ENCODE assay signal across 12 cellular contexts in the genomic region with DNA sequence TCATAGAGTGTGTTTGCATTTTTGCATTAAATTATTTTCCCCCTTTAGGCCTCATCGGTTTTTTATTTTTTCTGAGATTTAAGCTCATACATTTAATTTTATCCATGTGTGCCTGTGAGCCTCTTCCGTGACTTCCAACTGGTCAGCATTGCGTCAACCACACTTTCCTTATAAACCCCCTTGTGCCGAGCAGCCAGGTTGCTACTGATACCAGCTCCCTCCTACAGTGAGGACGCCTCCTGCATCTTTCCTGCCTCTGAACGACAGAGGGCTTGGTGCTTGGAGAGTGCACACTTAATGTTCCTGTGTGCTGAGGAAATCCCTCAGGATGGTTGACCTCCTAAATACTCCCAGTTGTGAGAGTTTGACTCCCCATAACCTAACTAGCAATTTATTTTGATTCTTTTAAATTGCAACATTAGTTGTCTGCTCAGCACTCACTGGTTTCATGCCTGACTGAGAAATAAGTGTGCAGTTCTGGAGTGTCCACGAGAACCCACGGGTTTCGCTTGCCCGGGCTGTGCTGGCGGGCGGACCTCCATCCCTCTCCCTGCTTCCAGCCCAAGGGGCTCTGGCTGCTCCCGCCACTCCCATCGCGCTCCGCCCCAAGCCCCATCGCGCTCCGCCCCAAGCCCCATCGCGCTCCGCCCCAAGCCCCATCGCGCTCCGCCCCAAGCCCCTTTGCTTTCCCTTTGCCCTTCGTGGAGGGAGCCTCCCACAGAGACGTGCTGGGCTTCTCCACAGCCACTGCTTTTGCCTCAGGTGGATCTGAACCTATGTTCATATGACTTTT. TPM values are rescaled to one million over a fixed set of nuclear protein-coding genes. Genes with fewer than 3 reads are reported as not detected.
DNase-seq lines count a peak whose midpoint lies in the region; ATAC-seq and TF ChIP-seq lines count a peak whose summit lies in the region.
"Not testable (repeated sequence)": the region's sequence is repeated elsewhere in the genome, so short reads cannot be mapped to it uniquely, and the experiment has no call there.
"Had no signal": no experiment of that assay in that cellular context is flagged by ENCODE, and none has a peak within 500 bp of the region (broad histone marks: within the 10 kb centered on the region; RNA-seq: fewer than 3 reads in every experiment).

No MANE protein-coding gene starts in this region.

- not testable (repeated sequence) for H2AFZ ChIP-seq in MM.1S (ENCODE audit: low read length)

- CTCF ChIA-PET in activated CD8-positive, alpha-beta memory T cell treated with anti-CD3 and anti-CD28 coated beads, Interleukin-2, amount 10 ng/mL, durations not matched to agents 7 days and 5 days (lab: Charles Lee), result not testable (repeated sequence)

- peak overlapping the region; percentile 8; the same call in 1 of the 2 replicates for H3K4me3 ChIP-seq in H7 (ENCODE audit: insufficient read depth, low read depth, low read length)
- H3K4me3 ChIP-seq in MM.1S (ENCODE audit: low read length), result not testable (repeated sequence)

- H3K9me3 ChIP-seq in MM.1S (replicated peaks; ENCODE audit: insufficient read depth, low read length), result not testable (repeated sequence)

- not testable (repeated sequence) for H3K27me3 ChIP-seq in H7 (ENCODE audit: control insufficient read depth, insufficient read depth, low read length); MM.1S (replicated peaks; ENCODE audit: insufficient read depth, low read length)

- intact Hi-C loops in Right ventricle myocardium superior (cut with DNase I), result not testable (repeated sequence)

- not testable (repeated sequence) for H3K27ac Mint-ChIP-seq in activated CD8-positive, alpha-beta memory T cell treated with anti-CD3 and anti-CD28 coated beads, Interleukin-2, amount 10 ng/mL, durations not matched to agents 7 days and 5 days; central memory CD8-positive, alpha-beta T cell (ENCODE audit: low read depth); nephron progenitor cell

- DNase-seq in H7; MM.1S; activated CD8-positive, alpha-beta memory T cell treated with anti-CD3 and anti-CD28 coated beads, Interleukin-2, amount 10 ng/mL, durations not matched to agents 7 days and 5 days; central memory CD8-positive, alpha-beta T cell (ENCODE audit: low spot score in 2 of 2); Right ventricle myocardium superior; left lobe of liver (ENCODE audit: low spot score): not testable (repeated sequence)
- DNase-seq in nephron progenitor cell, result peak; percentile 23

- H3K36me3 Mint-ChIP-seq in activated CD8-positive, alpha-beta memory T cell treated with anti-CD3 and anti-CD28 coated beads, Interleukin-2, amount 10 ng/mL, durations not matched to agents 7 days and 5 days; central memory CD8-positive, alpha-beta T cell (ENCODE audit: insufficient read depth); nephron progenitor cell (ENCODE audit: low read depth): not testable (repeated sequence)

- H3K4me1 ChIP-seq in MM.1S (ENCODE audit: low read length), result not testable (repeated sequence)

- H3K36me3 ChIP-seq in H7 (replicated peaks; ENCODE audit: control insufficient read depth, insufficient read depth, low read length); MM.1S (replicated peaks; ENCODE audit: insufficient read depth, low read length): not testable (repeated sequence)

- not testable (repeated sequence) for H4K20me1 ChIP-seq in MM.1S (ENCODE audit: insufficient read depth, low read length)

- H3K9me2 ChIP-seq in MM.1S (replicated peaks; ENCODE audit: insufficient read depth, low read length), result not testable (repeated sequence)

- not testable (repeated sequence) for H3K4me3 Mint-ChIP-seq in activated CD8-positive, alpha-beta memory T cell treated with anti-CD3 and anti-CD28 coated beads, Interleukin-2, amount 10 ng/mL, durations not matched to agents 7 days and 5 days; central memory CD8-positive, alpha-beta T cell
- peak overlapping the region; percentile 52 for H3K4me3 Mint-ChIP-seq in nephron progenitor cell

- not testable (repeated sequence) for H3K27me3 Mint-ChIP-seq in activated CD8-positive, alpha-beta memory T cell treated with anti-CD3 and anti-CD28 coated beads, Interleukin-2, amount 10 ng/mL, durations not matched to agents 7 days and 5 days; central memory CD8-positive, alpha-beta T cell; nephron progenitor cell (ENCODE audit: low read depth, poor library complexity)

- not testable (repeated sequence) for H3K9me3 Mint-ChIP-seq in activated CD8-positive, alpha-beta memory T cell treated with anti-CD3 and anti-CD28 coated beads, Interleukin-2, amount 10 ng/mL, durations not matched to agents 7 days and 5 days (ENCODE audit: low read depth); central memory CD8-positive, alpha-beta T cell; nephron progenitor cell

- not testable (repeated sequence) for H3K4me1 Mint-ChIP-seq in activated CD8-positive, alpha-beta memory T cell treated with anti-CD3 and anti-CD28 coated beads, Interleukin-2, amount 10 ng/mL, durations not matched to agents 7 days and 5 days; central memory CD8-positive, alpha-beta T cell; nephron progenitor cell

- H3K79me2 ChIP-seq in MM.1S (ENCODE audit: low read length), result not testable (repeated sequence)

- TF ChIP-seq CTCF in MM.1S (IDR thresholded peaks at IDR 0.05; ENCODE audit: low read length); nephron progenitor cell (IDR thresholded peaks at IDR 0.05): not testable (repeated sequence)

- H3K27ac ChIP-seq in MM.1S (ENCODE audit: low read length), result peak overlapping the region; percentile 55; the same call in 1 of the 2 replicates

- peak; percentile 75 for ATAC-seq in activated CD8-positive, alpha-beta memory T cell treated with anti-CD3 and anti-CD28 coated beads, Interleukin-2, amount 10 ng/mL, durations not matched to agents 7 days and 5 days
- peak; percentile 32 for ATAC-seq in central memory CD8-positive, alpha-beta T cell (replicated peaks; ENCODE audit: extremely low read depth, poor library complexity, severe bottlenecking)
- ATAC-seq in Right ventricle myocardium superior (ENCODE audit: poor library complexity) (peak; percentile 75), left lobe of liver (peak; percentile 47)

- H3K9ac ChIP-seq in MM.1S (ENCODE audit: low read length), result not testable (repeated sequence)

- not testable (repeated sequence) for H3F3A ChIP-seq in MM.1S (ENCODE audit: insufficient read depth, low read length)

- not testable (repeated sequence) for H3K4me2 ChIP-seq in MM.1S (ENCODE audit: low read depth, low read length)

RNA-seq across cellular contexts. Expression of a gene that starts 26.6 kb away (rescaled TPM):
- total RNA-seq in H7 (2014; rRNA removed; shearing (Covaris generic)), result 0.15 TPM in 1 of 2 replicates, not detected in the other
- not detected for total RNA-seq in activated CD8-positive, alpha-beta memory T cell treated with anti-CD3 and anti-CD28 coated beads, Interleukin-2, amount 10 ng/mL, durations not matched to agents 7 days and 5 days
- 0.91 TPM for total RNA-seq in Right ventricle myocardium superior
- not detected for total RNA-seq in left lobe of liver
- total RNA-seq: CD8-positive, alpha-beta memory T cell; GM12878; H4; HT-29; Peyer's patch had no signal
